In the genomic region with DNA sequence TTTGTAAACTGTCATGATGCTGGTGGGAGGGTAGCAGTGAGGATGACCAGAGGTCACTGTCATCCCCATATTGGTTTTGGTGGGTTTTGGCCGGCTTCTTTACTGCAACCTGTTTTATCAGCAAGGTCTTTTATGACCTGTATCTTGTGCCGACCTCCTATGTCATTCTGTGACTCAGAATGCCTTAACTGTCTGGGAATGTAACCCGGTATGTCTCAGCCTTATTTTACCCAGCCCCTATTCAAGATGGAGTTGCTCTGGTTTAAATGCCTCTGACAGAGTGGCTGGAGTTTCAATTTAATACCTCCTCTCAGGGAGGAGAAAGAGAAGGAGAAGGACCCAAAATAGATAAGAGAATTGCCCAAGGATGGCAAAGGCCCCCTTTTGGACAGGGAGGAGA, we compare ENCODE assay signal across 1 cellular context.
A peak's percentile ranks its signal among the peaks of the same experiment; 100 is the strongest.
TF ChIP-seq lines count a peak whose summit lies in the region.

No MANE protein-coding gene starts in this region.

TF ChIP-seq in K562, 482 proteins besides CTCF, POLR2A, EP300 and RAD21:
- TF ChIP-seq PTTG1 (tag; IDR thresholded peaks at IDR 0.05; ENCODE audit: low read depth), result peak; percentile 55; the same call in 1 of the 2 replicates
TF ChIP-seq in K562: peak in this region for 1; not testable (repeated sequence) for 481.
